Comparison of ENCODE assay signal across 2 cellular contexts in genomic region chr7:99243751-99244337, GRCh38.
TF ChIP-seq lines count a peak whose summit lies in the region.

No MANE protein-coding gene starts in this region.

TF ChIP-seq in IMR-90, 13 proteins besides CTCF, POLR2A, EP300 and RAD21:
- TF ChIP-seq FOS (IDR thresholded peaks at IDR 0.05; ENCODE audit: low read depth, low read length) = no peak
- TF ChIP-seq RCOR1 (IDR thresholded peaks at IDR 0.05; ENCODE audit: insufficient replicate concordance, low read length) = no peak
- TF ChIP-seq MAFK (IDR thresholded peaks at IDR 0.05; ENCODE audit: low read depth, low read length) = no peak

TF ChIP-seq in H1, 55 proteins besides CTCF, POLR2A, EP300 and RAD21:
- no peak for TF ChIP-seq RFX5 (IDR thresholded peaks at IDR 0.05; ENCODE audit: borderline replicate concordance, low read depth, low read length)
- TF ChIP-seq CBX5 (IDR thresholded peaks at IDR 0.05; ENCODE audit: low read depth, low read length) = no peak
- TF ChIP-seq EZH2 (IDR thresholded peaks at IDR 0.05; ENCODE audit: low read depth, low read length, severe bottlenecking) = no peak
- no peak for TF ChIP-seq USF2 (IDR thresholded peaks at IDR 0.05; ENCODE audit: low read length)
- no peak for TF ChIP-seq PHF8 (conservative IDR thresholded peaks at IDR 0.05; ENCODE audit: low read depth, low read length)
- no peak for TF ChIP-seq ZNF274 (IDR thresholded peaks at IDR 0.05; ENCODE audit: borderline replicate concordance, extremely low read depth, low read length)
- no peak for TF ChIP-seq SIN3A (conservative IDR thresholded peaks at IDR 0.05 in 1 of 2, IDR thresholded peaks at IDR 0.05 in 1 of 2; ENCODE audit: low read depth in 1 of 2, low read length in 2 of 2)
- no peak for TF ChIP-seq BCL11A (IDR thresholded peaks at IDR 0.05; ENCODE audit: low read depth in 2 of 2, low read length in 2 of 2)
- no peak for TF ChIP-seq SAP30 (IDR thresholded peaks at IDR 0.05; ENCODE audit: insufficient read depth, insufficient replicate concordance, low read length)
- TF ChIP-seq RNF2 (IDR thresholded peaks at IDR 0.05; ENCODE audit: borderline replicate concordance, low read depth, low read length, missing control alignments, poor library complexity, severe bottlenecking) = no peak
- TF ChIP-seq KDM5A (IDR thresholded peaks at IDR 0.05; ENCODE audit: low read length) = no peak
- TF ChIP-seq ATF3 (IDR thresholded peaks at IDR 0.05; ENCODE audit: insufficient read depth, low read depth, low read length) = no peak
